Comparison of ENCODE assay signal across 8 cellular contexts in genomic region chr17:81514735-81515529, GRCh38. TPM values are rescaled to one million over a fixed set of nuclear protein-coding genes. Genes with fewer than 3 reads are reported as not detected.
DNase-seq lines count a peak whose midpoint lies in the region; ATAC-seq and TF ChIP-seq lines count a peak whose summit lies in the region.

No MANE protein-coding gene starts in this region.

- ATAC-seq in GM23338 (peak; percentile 8), left colon (peak; percentile 47), HG03378 (IDR thresholded peaks at IDR 0.05; ENCODE audit: unreplicated experiment) (no peak)

- H3K9me2 ChIP-seq in GM23338 (ENCODE audit: insufficient read depth), result no peaks in the 10 kb centered on the region

- H3K79me2 ChIP-seq in GM23338 (replicated peaks; ENCODE audit: insufficient read depth), result peaks cover 43% of the 10 kb centered on the region

- H4K20me1 ChIP-seq in GM23338 (replicated peaks; ENCODE audit: insufficient read depth), result peaks cover 30% of the 10 kb centered on the region

- peak overlapping the region; percentile 72 for H3K4me3 ChIP-seq in Caco-2 (ENCODE audit: low read depth, low read length)
- H3K4me3 ChIP-seq in GM23338, result peak overlapping the region; percentile 84
- peak overlapping the region; percentile 97 for H3K4me3 ChIP-seq in coronary artery

- peak overlapping the region; percentile 78 for H3K4me2 ChIP-seq in GM23338

- no peaks in the 10 kb centered on the region for H3K9me3 ChIP-seq in Caco-2

- H3K9me3 Mint-ChIP-seq in Caco-2 (ENCODE audit: unreplicated experiment), result no peaks in the 10 kb centered on the region
- peaks cover 21% of the 10 kb centered on the region for H3K9me3 Mint-ChIP-seq in GM23338

- H3K36me3 ChIP-seq in Caco-2 (ENCODE audit: control insufficient read depth, insufficient read depth, low read length), result peaks cover 18% of the 10 kb centered on the region
- H3K36me3 ChIP-seq in GM23338 (ENCODE audit: insufficient read depth), result peaks cover 22% of the 10 kb centered on the region

- POLR2A ChIA-PET in Caco-2 (lab: Charles Lee), result interaction anchor here (0.6 to 1.1 kb wide), 3 partner anchors 15 to 121 kb away, joined by 3 to 4 read pairs (median 4); partner anchors contain the start of gene BAHCC1

- H3K36me3 Mint-ChIP-seq in Caco-2 (ENCODE audit: insufficient read depth, unreplicated experiment) (peaks cover 72% of the 10 kb centered on the region), GM23338 (ENCODE audit: low read depth) (peaks cover 24% of the 10 kb centered on the region)

- TF ChIP-seq CTCF in Caco-2 (IDR thresholded peaks at IDR 0.05; ENCODE audit: insufficient read depth in 1 of 2, low read depth in 1 of 2, low read length in 1 of 2, severe bottlenecking in 1 of 2, unreplicated experiment in 1 of 2), result no peak
- no peak for TF ChIP-seq CTCF in GM23338 (conservative IDR thresholded peaks at IDR 0.05; ENCODE audit: low read depth in 2 of 2)
- no peak for TF ChIP-seq CTCF in coronary artery (IDR thresholded peaks at IDR 0.05)

- H3K4me1 ChIP-seq in Caco-2 (peaks cover 42% of the 10 kb centered on the region), GM23338 (ENCODE audit: insufficient read depth) (peaks cover 21% of the 10 kb centered on the region)

- DNase-seq in Caco-2, result peak; percentile 90 to 92
- peak; percentile 84 for DNase-seq in GM23338 (ENCODE audit: low spot score)
- peak; percentile 50 for DNase-seq in NCI-H2171 (lab: John Stamatoyannopoulos, UW)
- DNase-seq in activated CD4-positive, alpha-beta T cell treated with anti-CD3 and anti-CD28 coated beads for 48 hours, result peak; percentile 80
- no peak for DNase-seq in coronary artery (ENCODE audit: low spot score)
- DNase-seq in left colon, result peak; percentile 86 to 91
- peak; percentile 66 for DNase-seq in stimulated activated CD4-positive, alpha-beta T cell treated with anti-CD3 and anti-CD28 coated beads, Interleukin-4, amount 100 ng/mL, for 24 hours

- H3K27me3 Mint-ChIP-seq in Caco-2 (ENCODE audit: insufficient read depth, unreplicated experiment) (no peaks in the 10 kb centered on the region), GM23338 (ENCODE audit: insufficient read depth, low read depth, poor library complexity) (peaks cover 58% of the 10 kb centered on the region)

- peaks cover 28% of the 10 kb centered on the region for H3K4me1 Mint-ChIP-seq in Caco-2 (ENCODE audit: low read depth, unreplicated experiment)
- peaks cover 22% of the 10 kb centered on the region for H3K4me1 Mint-ChIP-seq in GM23338

- BruUV-seq in Caco-2 (replicated peaks; lab: Mats Ljungman, UMichigan), result no TSS peak

- intact Hi-C loops in Caco-2 (cut with micrococcal nuclease; ENCODE audit: unreplicated experiment), result loop anchor here (10.0 kb wide), 1 partner anchor 120 kb away; the partner anchor contains the start of gene BAHCC1
- intact Hi-C loops in left colon (cut with DNase I, micrococcal nuclease), result no loop called here

- peaks cover 43% of the 10 kb centered on the region for H3F3A ChIP-seq in GM23338 (replicated peaks; ENCODE audit: low read depth)

- H3K27ac ChIP-seq in GM23338 (ENCODE audit: low read depth), result peak overlapping the region; percentile 88; the same call in 1 of the 2 replicates
- peak overlapping the region; percentile 99 for H3K27ac ChIP-seq in coronary artery

- H3K4me3 Mint-ChIP-seq in Caco-2 (ENCODE audit: unreplicated experiment), result peak overlapping the region; percentile 92
- peak overlapping the region; percentile 87 for H3K4me3 Mint-ChIP-seq in GM23338

- CTCF ChIA-PET in Caco-2 (lab: Charles Lee), result interaction anchor here (0.6 to 1.2 kb wide), 3 partner anchors 7 to 355 kb away, joined by 3 to 7 read pairs (median 3); no protein-coding TSS in a partner anchor

- H3K27me3 ChIP-seq in Caco-2 (replicated peaks; ENCODE audit: control insufficient read depth, insufficient read depth, low read length) (no peaks in the 10 kb centered on the region), GM23338 (ENCODE audit: insufficient read depth) (peaks cover 19% of the 10 kb centered on the region)

- H2AFZ ChIP-seq in GM23338, result no peak overlapping the region

- H3K27ac Mint-ChIP-seq in Caco-2 (ENCODE audit: unreplicated experiment) (peak overlapping the region; percentile 96), GM23338 (peak overlapping the region; percentile 65; the same call in 1 of the 2 replicates)

TF ChIP-seq in GM23338, 12 proteins besides CTCF, POLR2A, EP300 and RAD21:
- TF ChIP-seq POLR2AphosphoS5 (IDR thresholded peaks at IDR 0.05; ENCODE audit: low read depth) (peak; percentile 52), CREB1 (CRISPR knock-in tag; IDR thresholded peaks at IDR 0.05; ENCODE audit: low read depth) (no peak)

RNA-seq across cellular contexts. Expression of gene ACTG1, which starts 2.3 kb away (rescaled TPM):
- total RNA-seq in Caco-2 (2022) (1,436 and 1,933 TPM in 2 replicates), left colon (1,000 to 10,000 TPM; 3,767 to 4,413 TPM)
- 4,739 and 4,954 TPM in 2 replicates for total RNA-seq in GM23338 (2014; rRNA removed; shearing (Covaris generic))
- 1,867 and 1,896 TPM in 2 replicates for polyA plus RNA-seq in GM23338 (2016; fragmentation: Nextera tagmentation; extraction: Ambion mirVana)

RNA-seq across cellular contexts. Expression of gene FSCN2, which starts 13.2 kb away (rescaled TPM):
- total RNA-seq in Caco-2 (2022), result 2.1 and 2.9 TPM in 2 replicates
- total RNA-seq in GM23338 (2014; rRNA removed; shearing (Covaris generic)), result 1.6 TPM in 1 of 2 replicates, not detected in the other
- 0.13 TPM in 1 of 2 replicates, not detected in the other for polyA plus RNA-seq in GM23338 (2016; fragmentation: Nextera tagmentation; extraction: Ambion mirVana)
- total RNA-seq in left colon, result 1 to 10 TPM; 2.3 to 4.9 TPM

RNA-seq across cellular contexts. Expression of gene FAAP100, which starts 37.2 kb away (rescaled TPM):
- total RNA-seq in Caco-2 (2022) (38.5 and 42.2 TPM in 2 replicates), left colon (10 to 100 TPM; 25.4 to 28.8 TPM)
- total RNA-seq in GM23338 (2014; rRNA removed; shearing (Covaris generic)), result 50.5 and 52.8 TPM in 2 replicates
- 16.0 and 16.2 TPM in 2 replicates for polyA plus RNA-seq in GM23338 (2016; fragmentation: Nextera tagmentation; extraction: Ambion mirVana)
